ENCODE assay signal across 13 cellular contexts in genomic region chr16:14002416-14002815, GRCh38.
DNase-seq lines count a peak whose midpoint lies in the region; TF ChIP-seq lines count a peak whose summit lies in the region.
"Had no signal": no experiment of that assay in that cellular context is flagged by ENCODE, and none has a peak within 500 bp of the region (broad histone marks: within the 10 kb centered on the region; RNA-seq: fewer than 3 reads in every experiment).

No MANE protein-coding gene starts in this region.

- H3K4me1 Mint-ChIP-seq in CD14-positive monocyte: peaks cover 27% of the 10 kb centered on the region

- H3K36me3 ChIP-seq in BLaER1: no peaks in the 10 kb centered on the region
- H3K36me3 ChIP-seq in breast epithelium: no peaks in the 10 kb centered on the region
- no peaks in the 10 kb centered on the region for H3K36me3 ChIP-seq in muscle layer of duodenum (ENCODE audit: control insufficient read depth in 1 of 2, insufficient read depth in 2 of 2, low read length in 2 of 2)
- no peaks in the 10 kb centered on the region for H3K36me3 ChIP-seq in transverse colon

- 0 out of 2 replicates have a peak overlapping the region, but pooled peaks have one; percentile 18 for H3K27ac ChIP-seq in BLaER1
- peak overlapping the region; percentile 25 to 77 for H3K27ac ChIP-seq in breast epithelium
- no peak overlapping the region for H3K27ac ChIP-seq in muscle layer of duodenum (ENCODE audit: low read length)
- H3K27ac ChIP-seq in transverse colon: no peak overlapping the region

- intact Hi-C loops in breast epithelium (cut with DNase I; ENCODE audit: low total_unique reads) (no loop called here), CD14-positive monocyte (cut with micrococcal nuclease) (no loop called here), transverse colon (cut with DNase I; ENCODE audit: low total_unique reads) (no loop called here)

- H3K9me3 Mint-ChIP-seq in CD14-positive monocyte: no peaks in the 10 kb centered on the region

- no peak overlapping the region; the same call in 1 of the 2 replicates for H3K9ac ChIP-seq in BLaER1

- H3K27ac Mint-ChIP-seq in CD14-positive monocyte: peak overlapping the region in 1 of 7 donors; percentile 0
- H3K27ac Mint-ChIP-seq: progenitor cell of endocrine pancreas had no signal

- H3K27me3 ChIP-seq in BLaER1 (no peaks in the 10 kb centered on the region), breast epithelium (no peaks in the 10 kb centered on the region), muscle layer of duodenum (ENCODE audit: low read depth, low read length) (no peaks in the 10 kb centered on the region), transverse colon (no peaks in the 10 kb centered on the region)

- H3K4me2 ChIP-seq in BLaER1: peak overlapping the region; percentile 96

- TF ChIP-seq CTCF in NB4 (IDR thresholded peaks at IDR 0.05; ENCODE audit: low read depth, low read length): no peak
- TF ChIP-seq CTCF in breast epithelium (IDR thresholded peaks at IDR 0.05): no peak
- TF ChIP-seq CTCF in CD14-positive monocyte (IDR thresholded peaks at IDR 0.05): no peak
- no peak for TF ChIP-seq CTCF in transverse colon (IDR thresholded peaks at IDR 0.05)

- H3K36me3 Mint-ChIP-seq in CD14-positive monocyte: no peaks in the 10 kb centered on the region

- TF ChIP-seq POLR2A in NB4 (IDR thresholded peaks at IDR 0.05; ENCODE audit: extremely low read depth, insufficient read length): no peak
- TF ChIP-seq POLR2A in breast epithelium (IDR thresholded peaks at IDR 0.05): no peak
- no peak for TF ChIP-seq POLR2A in transverse colon (IDR thresholded peaks at IDR 0.05)

- H3K27me3 Mint-ChIP-seq in CD14-positive monocyte (ENCODE audit: low read depth in 3 of 3): peaks cover 7 to 11% (median 10%) of the 10 kb centered on the region in 3 donors

- no peaks in the 10 kb centered on the region for H4K20me1 ChIP-seq in BLaER1

- H3K4me3 Mint-ChIP-seq in CD14-positive monocyte: peak overlapping the region in 1 of 2 donors; percentile 82

- DNase-seq in NB4 (ENCODE audit: low read depth): peak; percentile 28
- DNase-seq in breast epithelium (ENCODE audit: low spot score in 2 of 2): no peak
- no peak for DNase-seq in CD14-positive monocyte (ENCODE audit: low spot score)
- DNase-seq in NCI-H1694 treated with DMSO at 0.1 percent for 48 hours (lab: John Stamatoyannopoulos, UW): no peak
- no peak for DNase-seq in CD1c-positive myeloid dendritic cell (ENCODE audit: extremely low spot score)
- DNase-seq in transverse colon: no peak
- DNase-seq: effector memory CD4-positive, alpha-beta T cell; NCI-H1105; SHP77 treated with DMSO at 0.1 percent for 48 hours; stimulated activated CD4-positive, alpha-beta T cell treated with anti-CD3 and anti-CD28 coated beads, Interleukin-1b, Interleukin-23, amount 100 ng/mL, for 48 hours had no signal

- H3K4me1 ChIP-seq in BLaER1: peaks cover 79% of the 10 kb centered on the region
- peaks cover 0 to 4% of the 10 kb centered on the region in 2 donors for H3K4me1 ChIP-seq in breast epithelium
- peaks cover 6 to 15% of the 10 kb centered on the region in 2 donors for H3K4me1 ChIP-seq in muscle layer of duodenum (ENCODE audit: control insufficient read depth in 1 of 2, insufficient read depth in 2 of 2, low read length in 2 of 2)
- H3K4me1 ChIP-seq in transverse colon: peaks cover 0 to 21% (median 9%) of the 10 kb centered on the region in 4 donors

- no peak for TF ChIP-seq EP300 in transverse colon (IDR thresholded peaks at IDR 0.05; ENCODE audit: low read depth)

- peak overlapping the region; percentile 59 for H3K4me3 ChIP-seq in BLaER1
- H3K4me3 ChIP-seq in NB4 (ENCODE audit: low read depth, low read length): no peak overlapping the region
- peak overlapping the region in 2 of 3 donors; percentile 35 to 53 for H3K4me3 ChIP-seq in breast epithelium
- H3K4me3 ChIP-seq in muscle layer of duodenum (ENCODE audit: low read depth in 1 of 2, low read length in 2 of 2): peak overlapping the region; percentile 10 to 54
- H3K4me3 ChIP-seq in transverse colon: no peak overlapping the region

- 74 to 78% methylated on average over 9 of the region's 9 CpGs for WGBS in transverse colon (ENCODE audit: low coverage in 1 of 2), 2 donors

- in situ Hi-C loops in transverse colon (cut with MboI; ENCODE audit: low pct_ligation_motif_present in 1 of 4, low pct_unique_long_range_greater_than_20kb in 1 of 4, low sequenced_read_pairs in 3 of 4): no loop called here

- no peaks in the 10 kb centered on the region for H3K9me3 ChIP-seq in BLaER1
- H3K9me3 ChIP-seq in breast epithelium: no peaks in the 10 kb centered on the region
- no peaks in the 10 kb centered on the region for H3K9me3 ChIP-seq in muscle layer of duodenum (ENCODE audit: control insufficient read depth in 1 of 2, low read length in 2 of 2)
- H3K9me3 ChIP-seq in transverse colon: no peaks in the 10 kb centered on the region

Comparison
In these comparisons a context has a peak if more than half of its experiments do, and no peak if none do; other contexts are left out.
1. H3K27ac ChIP-seq: peak in BLaER1 (single experiment) and breast epithelium (2 of 2); none in muscle layer of duodenum (single experiment) and transverse colon (0 of 4).
2. H3K4me3 ChIP-seq: peak in BLaER1 (single experiment), breast epithelium (2 of 3) and muscle layer of duodenum (2 of 2); none in NB4 (single experiment) and transverse colon (0 of 4).